20 cellular contexts compared by ENCODE assay signal in the genomic region with DNA sequence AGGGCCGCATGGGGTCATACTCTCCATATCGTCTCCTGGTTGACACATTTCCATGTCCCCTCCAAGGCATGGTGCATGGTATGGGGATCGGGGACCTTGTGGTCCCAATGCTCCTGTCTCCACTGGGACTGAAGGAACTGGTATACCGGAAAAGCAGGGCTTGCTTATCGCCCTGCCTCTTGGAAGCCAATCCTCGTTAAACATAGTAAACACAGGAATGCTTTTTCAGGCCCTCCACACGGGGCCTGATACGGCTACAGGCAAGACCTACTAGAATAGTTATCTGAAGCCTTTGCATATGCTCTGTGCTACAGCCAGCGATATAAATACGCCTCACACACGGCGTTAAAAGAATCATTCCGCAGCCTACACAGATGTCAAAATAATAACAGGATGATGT.
"Had no signal": no experiment of that assay in that cellular context is flagged by ENCODE, and none has a peak within 500 bp of the region (broad histone marks: within the 10 kb centered on the region; RNA-seq: fewer than 3 reads in every experiment).

No MANE protein-coding gene starts in this region.

- H3K4me3 ChIP-seq: esophagus muscularis mucosa, gastroesophageal sphincter, pancreas, testis, tibial nerve, upper lobe of right lung, vagina had no signal

- H3K36me3 Mint-ChIP-seq: natural killer cell treated with Interleukin-12 subunit alpha and Interleukin-12 subunit beta and Interleukin-15 and Interleukin-18, amount 100 ng/mL, for 72 hours; stimulated activated effector memory CD8-positive, alpha-beta T cell treated with anti-CD3 and anti-CD28 coated beads, Interleukin-12 subunit alpha, Interleukin-12 subunit beta, amount 100 ng/mL, for 72 hours had no signal

- H3K36me3 ChIP-seq: esophagus muscularis mucosa, gastroesophageal sphincter, pancreas, tibial nerve, upper lobe of right lung, vagina had no signal

- ATAC-seq: gastroesophageal sphincter; natural killer cell treated with Interleukin-12 subunit alpha and Interleukin-12 subunit beta and Interleukin-15 and Interleukin-18, amount 100 ng/mL, for 72 hours; pancreas; right cardiac atrium; stimulated activated effector memory CD8-positive, alpha-beta T cell treated with anti-CD3 and anti-CD28 coated beads, Interleukin-12 subunit alpha, Interleukin-12 subunit beta, amount 100 ng/mL, for 72 hours; stimulated activated naive CD8-positive, alpha-beta T cell treated with anti-CD3 and anti-CD28 coated beads, Interleukin-15, Interleukin-2, amounts not matched to agents 100 U/mL and 50 U/mL, for 24 hours; upper lobe of right lung had no signal

- H3K27ac Mint-ChIP-seq: natural killer cell treated with Interleukin-12 subunit alpha and Interleukin-12 subunit beta and Interleukin-15 and Interleukin-18, amount 100 ng/mL, for 72 hours; progenitor cell of endocrine pancreas; stimulated activated effector memory CD8-positive, alpha-beta T cell treated with anti-CD3 and anti-CD28 coated beads, Interleukin-12 subunit alpha, Interleukin-12 subunit beta, amount 100 ng/mL, for 72 hours had no signal

- H3K4me1 Mint-ChIP-seq: stimulated activated effector memory CD8-positive, alpha-beta T cell treated with anti-CD3 and anti-CD28 coated beads, Interleukin-12 subunit alpha, Interleukin-12 subunit beta, amount 100 ng/mL, for 72 hours had no signal

- H3K27me3 ChIP-seq: esophagus muscularis mucosa, pancreas, testis, tibial nerve, upper lobe of right lung, vagina had no signal

- H3K27me3 Mint-ChIP-seq: natural killer cell treated with Interleukin-12 subunit alpha and Interleukin-12 subunit beta and Interleukin-15 and Interleukin-18, amount 100 ng/mL, for 72 hours; progenitor cell of endocrine pancreas had no signal

- DNase-seq: cortex of kidney; effector memory CD4-positive, alpha-beta T cell; glutamatergic neuron; occipital lobe; pancreas; right cardiac atrium; small intestine; stimulated activated CD4-positive, alpha-beta T cell treated with anti-CD3 and anti-CD28 coated beads, Interleukin-4, amount 100 ng/mL, for 1 hour; stimulated activated CD8-positive, alpha-beta memory T cell treated with anti-CD3 and anti-CD28 coated beads, Interleukin-4, amount 100 ng/mL, for 48 hours; stimulated activated naive CD8-positive, alpha-beta T cell treated with anti-CD3 and anti-CD28 coated beads, Interleukin-15, Interleukin-2, amounts not matched to agents 100 U/mL and 50 U/mL, for 24 hours; upper lobe of right lung had no signal

- H3K27ac ChIP-seq: epithelial cell of prostate, esophagus muscularis mucosa, gastroesophageal sphincter, pancreas, testis, tibial nerve, upper lobe of right lung, vagina had no signal

- H3K4me3 Mint-ChIP-seq: natural killer cell treated with Interleukin-12 subunit alpha and Interleukin-12 subunit beta and Interleukin-15 and Interleukin-18, amount 100 ng/mL, for 72 hours; stimulated activated effector memory CD8-positive, alpha-beta T cell treated with anti-CD3 and anti-CD28 coated beads, Interleukin-12 subunit alpha, Interleukin-12 subunit beta, amount 100 ng/mL, for 72 hours had no signal

- H3K4me1 ChIP-seq: esophagus muscularis mucosa, gastroesophageal sphincter, pancreas, testis, tibial nerve, upper lobe of right lung, vagina had no signal
